22 cellular contexts compared by ENCODE assay signal in genomic region chr9:136759001-136759400, GRCh38. TPM values are rescaled to one million over a fixed set of nuclear protein-coding genes. Genes with fewer than 3 reads are reported as not detected.
DNase-seq lines count a peak whose midpoint lies in the region; ATAC-seq and TF ChIP-seq lines count a peak whose summit lies in the region.
"Had no signal": no experiment of that assay in that cellular context is flagged by ENCODE, and none has a peak within 500 bp of the region (broad histone marks: within the 10 kb centered on the region; RNA-seq: fewer than 3 reads in every experiment).

No MANE protein-coding gene starts in this region.

- H3K9ac ChIP-seq in neuronal stem cell (ENCODE audit: low read depth, low read length, poor library complexity) = no peak overlapping the region
- no peak overlapping the region for H3K9ac ChIP-seq in mesendoderm (ENCODE audit: low read length)

- H3K27ac ChIP-seq in neuronal stem cell (replicated peaks; ENCODE audit: low read length) (no peak overlapping the region), mesendoderm (ENCODE audit: low read depth, low read length) (no peak overlapping the region), body of pancreas (no peak overlapping the region)
- H3K27ac ChIP-seq: 22Rv1, C4-2B, SJSA1 had no signal

- H3K14ac ChIP-seq in neuronal stem cell (ENCODE audit: low read length) = no peak overlapping the region

- peaks cover 0 to 2% of the 10 kb centered on the region in 2 donors for H3K9me3 ChIP-seq in neuronal stem cell (replicated peaks in 1 of 2; ENCODE audit: control insufficient read depth in 2 of 2, insufficient read depth in 1 of 2, low read depth in 1 of 2, low read length in 2 of 2)
- peaks cover 0 to 6% (median 0%) of the 10 kb centered on the region in 3 donors for H3K9me3 ChIP-seq in body of pancreas
- H3K9me3 ChIP-seq: SJSA1 had no signal

- no peak overlapping the region for H3K4ac ChIP-seq in neuronal stem cell (ENCODE audit: low read length)
- no peak overlapping the region for H3K4ac ChIP-seq in mesendoderm (ENCODE audit: low read depth, low read length)

- TF ChIP-seq CTCF in activated B cell treated with CpG ODN at 0.5 μM for 24 hours (IDR thresholded peaks at IDR 0.05) = no peak
- no peak for TF ChIP-seq CTCF in HFFc6 (IDR thresholded peaks at IDR 0.05)
- TF ChIP-seq CTCF in body of pancreas (IDR thresholded peaks at IDR 0.05) = no peak

- no peak for ATAC-seq in activated B cell treated with CpG ODN at 0.5 μM for 24 hours (ENCODE audit: low read depth)
- no peak for ATAC-seq in HG02870 (IDR thresholded peaks at IDR 0.05; ENCODE audit: unreplicated experiment)
- no peak for ATAC-seq in body of pancreas

- H3K4me2 ChIP-seq in neuronal stem cell (ENCODE audit: insufficient read depth, low read length, poor library complexity, severe bottlenecking) (no peak overlapping the region), mesendoderm (ENCODE audit: low read length) (no peak overlapping the region)

- H3K4me3 ChIP-seq in neuronal stem cell (ENCODE audit: low read length in 2 of 2) (no peak overlapping the region), mesendoderm (ENCODE audit: low read length) (no peak overlapping the region), body of pancreas (no peak overlapping the region)
- H3K4me3 ChIP-seq: SJSA1 had no signal

- TF ChIP-seq POLR2A in body of pancreas (IDR thresholded peaks at IDR 0.05) = no peak

- no peak overlapping the region for H4K91ac ChIP-seq in neuronal stem cell (ENCODE audit: low read depth, low read length, poor library complexity)

- H3K18ac ChIP-seq in neuronal stem cell (ENCODE audit: low read length) (peak overlapping the region; percentile 13), mesendoderm (ENCODE audit: low read length) (no peak overlapping the region)

- H3K9me3 Mint-ChIP-seq in activated B cell treated with CpG ODN at 0.5 μM for 24 hours (peaks cover 2% of the 10 kb centered on the region), HFFc6 (peaks cover 19% of the 10 kb centered on the region)

- H2AK5ac ChIP-seq in neuronal stem cell (ENCODE audit: low read depth, low read length) = peak overlapping the region; percentile 92
- no peak overlapping the region for H2AK5ac ChIP-seq in mesendoderm (ENCODE audit: low read length)

- peak overlapping the region; percentile 24 for H2BK12ac ChIP-seq in neuronal stem cell (ENCODE audit: low read length)

- H2BK15ac ChIP-seq in neuronal stem cell (ENCODE audit: low read length) (peak overlapping the region; percentile 76), mesendoderm (replicated peaks; ENCODE audit: low read depth) (no peak overlapping the region)

- no peak overlapping the region for H2AFZ ChIP-seq in neuronal stem cell (ENCODE audit: low read length)

- H3K4me3 Mint-ChIP-seq in activated B cell treated with CpG ODN at 0.5 μM for 24 hours (no peak overlapping the region), HFFc6 (no peak overlapping the region)
- H3K4me3 Mint-ChIP-seq: CD8-positive, alpha-beta memory T cell had no signal

- intact Hi-C loops in activated B cell treated with CpG ODN at 0.5 μM for 24 hours (cut with micrococcal nuclease) = no loop called here
- intact Hi-C loops in body of pancreas (cut with DNase I) = no loop called here

- WGBS in neuronal stem cell (ENCODE audit: extremely low coverage in 2 of 2, insufficient read length in 2 of 2, insufficient replicate concordance in 1 of 2), 2 donors = no CpG with 5 or more reads among the region's 9 CpGs
- no CpG with 5 or more reads among the region's 9 CpGs for WGBS in mesendoderm (ENCODE audit: extremely low coverage, insufficient coverage, low lambda C conversion rate)
- WGBS in body of pancreas, 2 donors = 65% methylated on average over 7 of the region's 9 CpGs; no CpG with 5 or more reads in 1 of the 2 donors

- H3K4me1 Mint-ChIP-seq in activated B cell treated with CpG ODN at 0.5 μM for 24 hours (peaks cover 67% of the 10 kb centered on the region), HFFc6 (ENCODE audit: low read depth) (0 out of 2 replicates have a peak, but pooled peaks cover 6% of the 10 kb centered on the region)
- H3K4me1 Mint-ChIP-seq: CD8-positive, alpha-beta memory T cell had no signal

- H2BK5ac ChIP-seq in neuronal stem cell (ENCODE audit: low read length) (no peak overlapping the region), mesendoderm (ENCODE audit: low read length) (no peak overlapping the region)

- peaks cover 0 to 2% (median 0%) of the 10 kb centered on the region in 3 experiments for H3K27me3 ChIP-seq in neuronal stem cell (ENCODE audit: control insufficient read depth in 3 of 3, insufficient read depth in 3 of 3, low read depth in 1 of 3, low read length in 3 of 3)
- H3K27me3 ChIP-seq in mesendoderm (ENCODE audit: insufficient read depth, low read length, poor library complexity) = no peaks in the 10 kb centered on the region
- no peaks in the 10 kb centered on the region for H3K27me3 ChIP-seq in body of pancreas

- H3K23ac ChIP-seq in neuronal stem cell (ENCODE audit: low read depth, low read length, poor library complexity) = no peak overlapping the region
- no peak overlapping the region for H3K23ac ChIP-seq in mesendoderm (ENCODE audit: low read length)

- POLR2A ChIA-PET in activated B cell treated with CpG ODN at 0.5 μM for 24 hours (lab: Charles Lee) = interaction anchor here (2.1 to 9.1 kb wide), 3 partner anchors 10 to 31 kb away, joined by 36 to 132 read pairs (median 37); partner anchors contain the start of genes LCN10 and LCN6

- H3K79me1 ChIP-seq in neuronal stem cell (ENCODE audit: low read depth, low read length) (no peaks in the 10 kb centered on the region), mesendoderm (ENCODE audit: low read length) (no peaks in the 10 kb centered on the region)

- H3K4me1 ChIP-seq in neuronal stem cell (ENCODE audit: control insufficient read depth in 2 of 2, insufficient read depth in 1 of 2, low read depth in 1 of 2, low read length in 2 of 2) = peaks cover 11% of the 10 kb centered on the region in 2 donors
- no peaks in the 10 kb centered on the region for H3K4me1 ChIP-seq in mesendoderm (ENCODE audit: control insufficient read depth, low read depth, low read length)
- H3K4me1 ChIP-seq in body of pancreas = no peaks in the 10 kb centered on the region
- H3K4me1 ChIP-seq: SJSA1 had no signal

- H4K8ac ChIP-seq in neuronal stem cell (ENCODE audit: low read depth, low read length) (no peak overlapping the region), mesendoderm (ENCODE audit: low read depth, low read length) (no peak overlapping the region)

- H3K36me3 ChIP-seq in neuronal stem cell (replicated peaks in 1 of 2; ENCODE audit: control insufficient read depth in 2 of 2, insufficient read depth in 2 of 2, low read length in 2 of 2) (no peaks in the 10 kb centered on the region), mesendoderm (ENCODE audit: control insufficient read depth, insufficient read depth, low read length) (no peaks in the 10 kb centered on the region), body of pancreas (replicated peaks in 1 of 2; ENCODE audit: insufficient read depth in 1 of 2, low read depth in 2 of 2) (no peaks in the 10 kb centered on the region)
- H3K36me3 ChIP-seq: SJSA1 had no signal

- CTCF ChIA-PET in activated B cell treated with CpG ODN at 0.5 μM for 24 hours (lab: Charles Lee) = interaction anchor here (1.5 to 3.0 kb wide), 2 partner anchors 10 to 31 kb away, joined by 5 to 22 read pairs; no protein-coding TSS in a partner anchor

- H3K56ac ChIP-seq in mesendoderm (ENCODE audit: low read length) = no peak overlapping the region

- no peaks in the 10 kb centered on the region for H3K79me2 ChIP-seq in mesendoderm (ENCODE audit: control insufficient read depth, insufficient read depth, low read length)

- H2BK120ac ChIP-seq in neuronal stem cell (ENCODE audit: low read depth, low read length) (no peak overlapping the region), mesendoderm (ENCODE audit: low read depth, low read length) (no peak overlapping the region)

- H4K5ac ChIP-seq in mesendoderm (ENCODE audit: low read length) = no peak overlapping the region

- H3K27me3 Mint-ChIP-seq in activated B cell treated with CpG ODN at 0.5 μM for 24 hours (no peaks in the 10 kb centered on the region), HFFc6 (ENCODE audit: insufficient read depth) (peaks cover 3% of the 10 kb centered on the region)

- peak overlapping the region; percentile 83 for H3K27ac Mint-ChIP-seq in activated B cell treated with CpG ODN at 0.5 μM for 24 hours
- H3K27ac Mint-ChIP-seq in HFFc6 = no peak overlapping the region
- H3K27ac Mint-ChIP-seq: CD8-positive, alpha-beta memory T cell had no signal

- DNase-seq in activated CD4-positive, CD25-positive, alpha-beta regulatory T cell treated with anti-CD3 and anti-CD28 coated beads, Interleukin-2, amount 50 U/mL, for 72 hours = peak; percentile 17
- DNase-seq in activated CD4-positive, CD25-positive, alpha-beta regulatory T cell (lab: John Stamatoyannopoulos, UW) = no peak
- DNase-seq in activated B cell treated with CpG ODN at 0.5 μM for 24 hours (no peak), neuronal stem cell (ENCODE audit: low spot score) (no peak), mesendoderm (no peak), HFFc6 (no peak), body of pancreas (no peak)
- DNase-seq: GDM1, GOT3, KG1, NCI-H1105 treated with DMSO at 0.1 percent for 48 hours, NCI-H187 treated with DMSO at 0.1 percent for 48 hours, NCI-H2107, NCI-H446 treated with DMSO at 0.1 percent for 48 hours, NCI-H526 treated with DMSO at 0.1 percent for 48 hours had no signal

- H3K36me3 Mint-ChIP-seq in activated B cell treated with CpG ODN at 0.5 μM for 24 hours (ENCODE audit: low read depth) (peaks cover 4% of the 10 kb centered on the region), HFFc6 (ENCODE audit: low read depth) (peaks cover 11% of the 10 kb centered on the region)
- H3K36me3 Mint-ChIP-seq: CD8-positive, alpha-beta memory T cell had no signal

RNA-seq across cellular contexts. Expression of gene LCN8, which starts 1.0 kb away (rescaled TPM):
- total RNA-seq in activated B cell treated with CpG ODN at 0.5 μM for 24 hours (5.3 and 6.9 TPM in 2 replicates), body of pancreas (not detected)
- not detected for polyA plus RNA-seq in neuronal stem cell (2013, experiment 1 of 2)
- polyA plus RNA-seq in neuronal stem cell (2013, experiment 2 of 2) = not detected
- polyA plus RNA-seq in mesendoderm (2013, experiment 1 of 2) = not detected
- polyA plus RNA-seq in mesendoderm (2013, experiment 2 of 2) = not detected
- not detected for total RNA-seq in HFFc6 (2021; fragmentation: NEBNext Ultra II Directional; extraction: Animal tissue kit (Norgen Biotek cat#: 25700))
- total RNA-seq: Calu3; CD8-positive, alpha-beta memory T cell; Right ventricle myocardium inferior; SJSA1 had no signal
- polyA plus RNA-seq: CD8-positive, alpha-beta memory T cell had no signal

RNA-seq across cellular contexts. Expression of gene LCN15, which starts 5.3 kb away (rescaled TPM):
- total RNA-seq in activated B cell treated with CpG ODN at 0.5 μM for 24 hours (not detected in 2 replicates), body of pancreas (not detected)
- polyA plus RNA-seq in neuronal stem cell (2013, experiment 1 of 2) = 0.03 TPM
- 0.08 TPM for polyA plus RNA-seq in neuronal stem cell (2013, experiment 2 of 2)
- polyA plus RNA-seq in mesendoderm (2013, experiment 1 of 2) = 0.06 TPM
- 0.10 TPM for polyA plus RNA-seq in mesendoderm (2013, experiment 2 of 2)
- total RNA-seq in HFFc6 (2021; fragmentation: NEBNext Ultra II Directional; extraction: Animal tissue kit (Norgen Biotek cat#: 25700)) = not detected
- total RNA-seq: Calu3; CD8-positive, alpha-beta memory T cell; SJSA1 had no signal
- polyA plus RNA-seq: CD8-positive, alpha-beta memory T cell had no signal

RNA-seq across cellular contexts. Expression of gene LCN6, which starts 10.7 kb away (rescaled TPM):
- total RNA-seq in activated B cell treated with CpG ODN at 0.5 μM for 24 hours (not detected in 2 replicates), body of pancreas (not detected)
- polyA plus RNA-seq in neuronal stem cell (2013, experiment 1 of 2) = not detected
- polyA plus RNA-seq in neuronal stem cell (2013, experiment 2 of 2) = not detected
- not detected for polyA plus RNA-seq in mesendoderm (2013, experiment 1 of 2)
- polyA plus RNA-seq in mesendoderm (2013, experiment 2 of 2) = not detected
- not detected for total RNA-seq in HFFc6 (2021; fragmentation: NEBNext Ultra II Directional; extraction: Animal tissue kit (Norgen Biotek cat#: 25700))
- total RNA-seq: Calu3; CD8-positive, alpha-beta memory T cell; SJSA1 had no signal
- polyA plus RNA-seq: CD8-positive, alpha-beta memory T cell had no signal

RNA-seq across cellular contexts. Expression of gene LCN10, which starts 16.3 kb away (rescaled TPM):
- total RNA-seq in activated B cell treated with CpG ODN at 0.5 μM for 24 hours (13.7 and 15.9 TPM in 2 replicates), body of pancreas (1 to 10 TPM in 1 of 2 donors, under 1 TPM in 1; 0.78 to 4.6 TPM)
- polyA plus RNA-seq in neuronal stem cell (2013, experiment 1 of 2) = 0.10 TPM
- polyA plus RNA-seq in neuronal stem cell (2013, experiment 2 of 2) = 0.12 TPM
- 0.27 TPM for polyA plus RNA-seq in mesendoderm (2013, experiment 1 of 2)
- polyA plus RNA-seq in mesendoderm (2013, experiment 2 of 2) = 0.59 TPM
- not detected for total RNA-seq in HFFc6 (2021; fragmentation: NEBNext Ultra II Directional; extraction: Animal tissue kit (Norgen Biotek cat#: 25700))
- total RNA-seq: SJSA1 had no signal

RNA-seq across cellular contexts. Expression of gene TMEM141, which starts 32.1 kb away (rescaled TPM):
- total RNA-seq in activated B cell treated with CpG ODN at 0.5 μM for 24 hours (34.9 and 35.8 TPM in 2 replicates), body of pancreas (10 to 100 TPM; 45.1 to 52.1 TPM)
- polyA plus RNA-seq in neuronal stem cell (2013, experiment 1 of 2) = 30.7 TPM
- 29.9 TPM for polyA plus RNA-seq in neuronal stem cell (2013, experiment 2 of 2)
- polyA plus RNA-seq in mesendoderm (2013, experiment 1 of 2) = 29.9 TPM
- polyA plus RNA-seq in mesendoderm (2013, experiment 2 of 2) = 29.3 TPM
- 10 to 100 TPM; 46.1 to 62.2 (median 52.6) TPM for total RNA-seq in HFFc6 (2021; fragmentation: NEBNext Ultra II Directional; extraction: Animal tissue kit (Norgen Biotek cat#: 25700))
